ENCODE assay signal across 19 cellular contexts in genomic region chr5:140545606-140546005, GRCh38. TPM values are rescaled to one million over a fixed set of nuclear protein-coding genes. Genes with fewer than 3 reads are reported as not detected.
DNase-seq lines count a peak whose midpoint lies in the region; ATAC-seq, FAIRE-seq and TF ChIP-seq lines count a peak whose summit lies in the region.
"Had no signal": no experiment of that assay in that cellular context is flagged by ENCODE, and none has a peak within 500 bp of the region (broad histone marks: within the 10 kb centered on the region; RNA-seq: fewer than 3 reads in every experiment).

No MANE protein-coding gene starts in this region.

- no peak overlapping the region for H3K27ac Mint-ChIP-seq in activated CD4-positive, alpha-beta T cell treated with anti-CD3 and anti-CD28 coated beads, Interleukin-2, amount 10 ng/mL, durations not matched to agents 24 days and 14 days
- H3K27ac Mint-ChIP-seq in GM23338: no peak overlapping the region
- H3K27ac Mint-ChIP-seq in stimulated activated naive CD8-positive, alpha-beta T cell treated with anti-CD3 and anti-CD28 coated beads, Interleukin-15, amount 100 ng/mL, for 72 hours: no peak overlapping the region

- in situ Hi-C loops in K562 (cut with MboI): no loop called here
- in situ Hi-C loops in gastrocnemius medialis (cut with MboI; ENCODE audit: low sequenced_read_pairs in 4 of 4): loop anchor here in 2 of 4 donors (10.0 kb wide), 1 partner anchor 99 kb away; the partner anchor contains the start of genes IK (in 2 of the 2) and NDUFA2 (in 2 of the 2)

- ATAC-seq in GM23338 (no peak), K562 (no peak), gastrocnemius medialis (no peak)
- ATAC-seq in stimulated activated naive CD8-positive, alpha-beta T cell treated with anti-CD3 and anti-CD28 coated beads, Interleukin-15, amount 100 ng/mL, for 72 hours: no peak

- CTCF ChIA-PET in K562 (lab: Yijun Ruan, JAX; ENCODE audit: low intra/inter-chr PET ratio): no interaction called here

- peak; percentile 43 for DNase-seq in activated CD4-positive, alpha-beta T cell treated with anti-CD3 and anti-CD28 coated beads, Interleukin-2, amount 10 ng/mL, durations not matched to agents 24 days and 14 days
- DNase-seq in activated CD4-positive, alpha-beta T cell treated with anti-CD3 and anti-CD28 coated beads for 4 hours: no peak
- DNase-seq in GM23338 (ENCODE audit: low spot score) (no peak), K562 (ENCODE audit: extremely low read depth in 1 of 4, low spot score in 3 of 4) (no peak), gastrocnemius medialis (no peak), OCI-M2 (lab: John Stamatoyannopoulos, UW; ENCODE audit: unreplicated experiment) (no peak), MG63 (no peak)
- DNase-seq in stimulated activated naive CD8-positive, alpha-beta T cell treated with anti-CD3 and anti-CD28 coated beads, Interleukin-15, amount 100 ng/mL, for 72 hours: no peak
- DNase-seq: 8988T, DMS79, Karpas-422, NCI-H1417, NCI-H1930, NCI-H2171, NCI-H774 had no signal

- TF ChIP-seq EP300 in K562 (IDR thresholded peaks at IDR 0.05; ENCODE audit: low read length): no peak

- no peaks in the 10 kb centered on the region for H3K27me3 Mint-ChIP-seq in activated CD4-positive, alpha-beta T cell treated with anti-CD3 and anti-CD28 coated beads, Interleukin-2, amount 10 ng/mL, durations not matched to agents 24 days and 14 days
- peaks cover 17% of the 10 kb centered on the region for H3K27me3 Mint-ChIP-seq in GM23338 (ENCODE audit: insufficient read depth, low read depth, poor library complexity)
- H3K27me3 Mint-ChIP-seq in stimulated activated naive CD8-positive, alpha-beta T cell treated with anti-CD3 and anti-CD28 coated beads, Interleukin-15, amount 100 ng/mL, for 72 hours: no peaks in the 10 kb centered on the region

- peaks cover 26% of the 10 kb centered on the region for H3K4me1 ChIP-seq in GM23338 (ENCODE audit: insufficient read depth)
- H3K4me1 ChIP-seq in K562 (replicated peaks in 1 of 2; ENCODE audit: control insufficient read depth in 2 of 2, insufficient read depth in 2 of 2, low read length in 2 of 2): peaks cover 34 to 35% of the 10 kb centered on the region in 2 experiments
- peaks cover 37 to 45% of the 10 kb centered on the region in 2 donors for H3K4me1 ChIP-seq in gastrocnemius medialis

- peaks cover 17% of the 10 kb centered on the region for H3F3A ChIP-seq in GM23338 (replicated peaks; ENCODE audit: low read depth)

- no peak for TF ChIP-seq CTCF in GM23338 (conservative IDR thresholded peaks at IDR 0.05; ENCODE audit: low read depth in 2 of 2)
- TF ChIP-seq CTCF in K562 (IDR thresholded peaks at IDR 0.05 in 2 of 3, conservative IDR thresholded peaks at IDR 0.05 in 1 of 3; ENCODE audit: insufficient read depth in 2 of 3, low read depth in 1 of 3, low read length in 3 of 3): no peak
- no peak for TF ChIP-seq CTCF in gastrocnemius medialis (IDR thresholded peaks at IDR 0.05 in 4 of 5, conservative IDR thresholded peaks at IDR 0.05 in 1 of 5)

- H3K9me3 ChIP-seq in K562 (replicated peaks; ENCODE audit: control insufficient read depth, insufficient read depth, low read depth, low read length) (no peaks in the 10 kb centered on the region), gastrocnemius medialis (no peaks in the 10 kb centered on the region), MG63 (no peaks in the 10 kb centered on the region)
- H3K9me3 ChIP-seq: BLaER1 treated with 17β-estradiol and CSF1 and Interleukin-3, amounts not matched to agents 10 nM and 100 nM had no signal

- no peaks in the 10 kb centered on the region for H3K9me3 Mint-ChIP-seq in activated CD4-positive, alpha-beta T cell treated with anti-CD3 and anti-CD28 coated beads, Interleukin-2, amount 10 ng/mL, durations not matched to agents 24 days and 14 days
- no peaks in the 10 kb centered on the region for H3K9me3 Mint-ChIP-seq in GM23338
- no peaks in the 10 kb centered on the region for H3K9me3 Mint-ChIP-seq in stimulated activated naive CD8-positive, alpha-beta T cell treated with anti-CD3 and anti-CD28 coated beads, Interleukin-15, amount 100 ng/mL, for 72 hours

- no TSS peak for BruUV-seq in K562 (replicated peaks; lab: Mats Ljungman, UMichigan)

- peaks cover 2% of the 10 kb centered on the region for H4K20me1 ChIP-seq in GM23338 (replicated peaks; ENCODE audit: insufficient read depth)
- H4K20me1 ChIP-seq in K562 (replicated peaks; ENCODE audit: control insufficient read depth, insufficient read depth, low read length): peaks cover 14% of the 10 kb centered on the region; the same call in 1 of the 2 replicates

- H3K9me2 ChIP-seq in GM23338 (ENCODE audit: insufficient read depth): no peaks in the 10 kb centered on the region

- H3K27ac ChIP-seq in GM23338 (ENCODE audit: low read depth) (peak overlapping the region; percentile 92; the same call in 1 of the 2 replicates), K562 (ENCODE audit: extremely low read depth, low read depth, low read length) (no peak overlapping the region), gastrocnemius medialis (peak overlapping the region in 3 of 4 donors; percentile 92 to 100 (median 99))

- H3K4me1 Mint-ChIP-seq in activated CD4-positive, alpha-beta T cell treated with anti-CD3 and anti-CD28 coated beads, Interleukin-2, amount 10 ng/mL, durations not matched to agents 24 days and 14 days: peaks cover 19% of the 10 kb centered on the region
- H3K4me1 Mint-ChIP-seq in GM23338: peaks cover 24% of the 10 kb centered on the region
- H3K4me1 Mint-ChIP-seq in stimulated activated naive CD8-positive, alpha-beta T cell treated with anti-CD3 and anti-CD28 coated beads, Interleukin-15, amount 100 ng/mL, for 72 hours: peaks cover 40% of the 10 kb centered on the region

- H3K36me3 ChIP-seq in GM23338 (ENCODE audit: insufficient read depth) (peaks cover 29% of the 10 kb centered on the region), K562 (ENCODE audit: control insufficient read depth, insufficient read depth, low read length) (peaks cover 63% of the 10 kb centered on the region), gastrocnemius medialis (peaks cover 0 to 39% of the 10 kb centered on the region in 2 donors), MG63 (peaks cover 54% of the 10 kb centered on the region)

- POLR2A ChIA-PET in K562 (lab: Yijun Ruan, JAX): interaction anchor here (0.8 to 5.3 kb wide), 7 partner anchors 9 to 173 kb away, joined by 3 to 46 read pairs (median 4); partner anchors contain the start of genes APBB3, IK, NDUFA2 and SLC35A4

- WGBS in K562 (ENCODE audit: insufficient coverage, low coverage, missing lambda C conversion rate): 96% methylated on average over 5 of the region's 10 CpGs

- peaks cover 57% of the 10 kb centered on the region for H3K36me3 Mint-ChIP-seq in activated CD4-positive, alpha-beta T cell treated with anti-CD3 and anti-CD28 coated beads, Interleukin-2, amount 10 ng/mL, durations not matched to agents 24 days and 14 days (ENCODE audit: low read depth)
- peaks cover 55% of the 10 kb centered on the region for H3K36me3 Mint-ChIP-seq in GM23338 (ENCODE audit: low read depth)

- H3K4me3 ChIP-seq in GM23338 (no peak overlapping the region), K562 (no peak overlapping the region), gastrocnemius medialis (no peak overlapping the region), MG63 (no peak overlapping the region)
- H3K4me3 ChIP-seq: BLaER1 treated with 17β-estradiol and CSF1 and Interleukin-3, amounts not matched to agents 10 nM and 100 nM had no signal

- H3K9me1 ChIP-seq in K562 (ENCODE audit: control insufficient read depth, insufficient read depth, low read length): peaks cover 5% of the 10 kb centered on the region

- intact Hi-C loops in activated CD4-positive, alpha-beta T cell treated with anti-CD3 and anti-CD28 coated beads, Interleukin-2, amount 10 ng/mL, durations not matched to agents 24 days and 14 days (cut with micrococcal nuclease): no loop called here
- intact Hi-C loops in K562 (cut with micrococcal nuclease): loop anchor here (5.0 kb wide), 1 partner anchor 173 kb away; no protein-coding TSS in a partner anchor
- intact Hi-C loops in gastrocnemius medialis (cut with DNase I; ENCODE audit: low total_unique reads): loop anchor here (2.0 to 5.0 kb wide), 3 partner anchors 93 to 157 kb away; partner anchors contain the start of genes ANKHD1, TMCO6 and ZMAT2

- H3K9ac ChIP-seq in K562 (ENCODE audit: insufficient read depth in 1 of 2, low read depth in 2 of 2, low read length in 2 of 2): no peak overlapping the region

- no peak overlapping the region for H2AFZ ChIP-seq in GM23338
- no peak overlapping the region for H2AFZ ChIP-seq in K562 (ENCODE audit: low read depth, low read length)

- no peak for TF ChIP-seq POLR2A in K562 (conservative IDR thresholded peaks at IDR 0.05)
- TF ChIP-seq POLR2A in gastrocnemius medialis (IDR thresholded peaks at IDR 0.05): no peak

- FAIRE-seq in K562 (lab: Jason Lieb, UNC): no peak
- FAIRE-seq: G401.6, GM12891 had no signal

- H3K4me3 Mint-ChIP-seq in activated CD4-positive, alpha-beta T cell treated with anti-CD3 and anti-CD28 coated beads, Interleukin-2, amount 10 ng/mL, durations not matched to agents 24 days and 14 days: no peak overlapping the region
- H3K4me3 Mint-ChIP-seq in GM23338: no peak overlapping the region
- no peak overlapping the region for H3K4me3 Mint-ChIP-seq in stimulated activated naive CD8-positive, alpha-beta T cell treated with anti-CD3 and anti-CD28 coated beads, Interleukin-15, amount 100 ng/mL, for 72 hours

- H3K27me3 ChIP-seq in GM23338 (ENCODE audit: insufficient read depth) (no peaks in the 10 kb centered on the region), K562 (ENCODE audit: control insufficient read depth in 2 of 2, insufficient read depth in 2 of 2, low read length in 2 of 2) (no peaks in the 10 kb centered on the region; a peak in 1 of 5 replicates), gastrocnemius medialis (no peaks in the 10 kb centered on the region), MG63 (no peaks in the 10 kb centered on the region)
- H3K27me3 ChIP-seq: BLaER1 treated with 17β-estradiol and CSF1 and Interleukin-3, amounts not matched to agents 10 nM and 100 nM had no signal

- H3K79me2 ChIP-seq in GM23338 (replicated peaks; ENCODE audit: insufficient read depth) (no peaks in the 10 kb centered on the region), K562 (ENCODE audit: control insufficient read depth, insufficient read depth, low read length) (peaks cover 2% of the 10 kb centered on the region; the same call in 1 of the 3 replicates)

- no peak for TF ChIP-seq RAD21 in K562 (CRISPR knock-in tag; conservative IDR thresholded peaks at IDR 0.05 in 1 of 2, IDR thresholded peaks at IDR 0.05 in 1 of 2)

- H3K4me2 ChIP-seq in GM23338 (no peak overlapping the region), K562 (ENCODE audit: insufficient read depth, low read length) (no peak overlapping the region)

RNA-seq across cellular contexts. Expression of gene EIF4EBP3, which starts 1.9 kb away (rescaled TPM):
- total RNA-seq in activated CD4-positive, alpha-beta T cell treated with anti-CD3 and anti-CD28 coated beads, Interleukin-2, amount 10 ng/mL, durations not matched to agents 24 days and 14 days: 13.8 and 13.9 TPM in 2 replicates
- total RNA-seq in GM23338 (2014; rRNA removed; shearing (Covaris generic)): 2.4 TPM in 1 of 2 replicates, not detected in the other
- polyA plus RNA-seq in GM23338 (2016; fragmentation: Nextera tagmentation; extraction: Ambion mirVana) (20.2 and 21.5 TPM in 2 replicates), K562 (2011; rRNA removed) (3.1 and 4.7 TPM in 2 replicates), K562 (2014; fragmentation: Illumina TruSeq; extraction: Trizol) (3.1 and 4.1 TPM in 2 replicates), K562 (2014; fragmentation: Nextera tagmentation; extraction: Ambion mirVana) (1 to 10 TPM; 5.0 to 7.5 TPM), K562 (2014; rRNA removed) (3.4 and 4.0 TPM in 2 replicates)
- total RNA-seq in K562 (2011; cell fraction: chromatin; rRNA removed; ENCODE audit: low replicate concordance): 4.1 TPM in 1 of 2 replicates, not detected in the other
- 3.3 TPM in 1 of 2 replicates, not detected in the other for total RNA-seq in K562 (2011; cell fraction: nucleolus; rRNA removed)
- 3.9 TPM in 1 of 2 replicates, not detected in the other for total RNA-seq in K562 (2011; cell fraction: nucleoplasm; rRNA removed)
- total RNA-seq in K562 (2014; rRNA removed) (1.3 and 2.3 TPM in 2 replicates), K562 (2014; rRNA removed; fragmentation: Illumina TruSeq; extraction: Trizol) (2.5 and 3.8 TPM in 2 replicates), K562 (2015; rRNA removed; fragmentation: Illumina TruSeq; extraction: Trizol) (0.72 and 1.3 TPM in 2 replicates), K562 (2021) (5.7 and 7.7 TPM in 2 replicates), gastrocnemius medialis (100 to 1,000 TPM in 1 of 4 donors, 10 to 100 TPM in 3; 38.6 to 118 (median 51.8) TPM)
- 3.2 and 5.0 TPM in 2 replicates for polyA plus RNA-seq in K562 (2011; cell fraction: cytosol; rRNA removed)
- polyA plus RNA-seq in K562 (2011; cell fraction: nucleus; rRNA removed): 3.0 and 4.1 TPM in 2 replicates
- polyA plus RNA-seq in K562 (2012): 5.0 and 8.7 TPM in 2 replicates
- polyA minus RNA-seq in K562 (2011; rRNA and poly(A)+ RNA removed): 0.56 and 3.0 TPM in 2 replicates
- not detected in 2 replicates for polyA minus RNA-seq in K562 (2011; cell fraction: cytosol; rRNA and poly(A)+ RNA removed)
- 0.67 and 0.89 TPM in 2 replicates for polyA minus RNA-seq in K562 (2011; cell fraction: nucleus; rRNA and poly(A)+ RNA removed)
- 4.0 and 4.5 TPM in 2 replicates for total RNA-seq in MG63 (2014; rRNA removed; shearing (Covaris generic); ENCODE audit: low replicate concordance)
- total RNA-seq: RPMI7951 had no signal

RNA-seq across cellular contexts. Expression of gene SRA1, which starts 11.7 kb away (rescaled TPM):
- 53.8 and 54.9 TPM in 2 replicates for total RNA-seq in activated CD4-positive, alpha-beta T cell treated with anti-CD3 and anti-CD28 coated beads, Interleukin-2, amount 10 ng/mL, durations not matched to agents 24 days and 14 days
- total RNA-seq in GM23338 (2014; rRNA removed; shearing (Covaris generic)): 29.7 and 38.4 TPM in 2 replicates
- 67.2 and 74.7 TPM in 2 replicates for polyA plus RNA-seq in GM23338 (2016; fragmentation: Nextera tagmentation; extraction: Ambion mirVana)
- total RNA-seq in K562 (2011; cell fraction: chromatin; rRNA removed; ENCODE audit: low replicate concordance): 44.2 and 57.1 TPM in 2 replicates
- 30.1 and 33.9 TPM in 2 replicates for total RNA-seq in K562 (2011; cell fraction: nucleolus; rRNA removed)
- 35.3 and 37.7 TPM in 2 replicates for total RNA-seq in K562 (2011; cell fraction: nucleoplasm; rRNA removed)
- total RNA-seq in K562 (2014; rRNA removed): 45.0 and 58.1 TPM in 2 replicates
- 31.6 and 31.8 TPM in 2 replicates for total RNA-seq in K562 (2014; rRNA removed; fragmentation: Illumina TruSeq; extraction: Trizol)
- 30.5 and 35.2 TPM in 2 replicates for total RNA-seq in K562 (2015; rRNA removed; fragmentation: Illumina TruSeq; extraction: Trizol)
- 45.8 and 47.4 TPM in 2 replicates for total RNA-seq in K562 (2021)
- polyA plus RNA-seq in K562 (2011; rRNA removed): 38.8 and 41.3 TPM in 2 replicates
- polyA plus RNA-seq in K562 (2011; cell fraction: cytosol; rRNA removed): 33.4 and 34.1 TPM in 2 replicates
- 40.8 and 53.9 TPM in 2 replicates for polyA plus RNA-seq in K562 (2011; cell fraction: nucleus; rRNA removed)
- 36.1 and 39.8 TPM in 2 replicates for polyA plus RNA-seq in K562 (2012)
- 43.6 and 49.5 TPM in 2 replicates for polyA plus RNA-seq in K562 (2014; fragmentation: Illumina TruSeq; extraction: Trizol)
- 10 to 100 TPM; 24.1 to 33.6 TPM for polyA plus RNA-seq in K562 (2014; fragmentation: Nextera tagmentation; extraction: Ambion mirVana)
- 44.4 and 50.8 TPM in 2 replicates for polyA plus RNA-seq in K562 (2014; rRNA removed)
- 19.8 and 24.2 TPM in 2 replicates for polyA minus RNA-seq in K562 (2011; rRNA and poly(A)+ RNA removed)
- polyA minus RNA-seq in K562 (2011; cell fraction: cytosol; rRNA and poly(A)+ RNA removed): 17.1 and 24.6 TPM in 2 replicates
- polyA minus RNA-seq in K562 (2011; cell fraction: nucleus; rRNA and poly(A)+ RNA removed): 13.3 and 20.3 TPM in 2 replicates
- total RNA-seq in gastrocnemius medialis: 10 to 100 TPM; 34.1 to 67.3 (median 40.6) TPM
- total RNA-seq in MG63 (2014; rRNA removed; shearing (Covaris generic); ENCODE audit: low replicate concordance): 62.1 and 92.9 TPM in 2 replicates

RNA-seq across cellular contexts. Expression of gene APBB3, which starts 18.8 kb away (rescaled TPM):
- 16.5 and 17.8 TPM in 2 replicates for total RNA-seq in activated CD4-positive, alpha-beta T cell treated with anti-CD3 and anti-CD28 coated beads, Interleukin-2, amount 10 ng/mL, durations not matched to agents 24 days and 14 days
- total RNA-seq in GM23338 (2014; rRNA removed; shearing (Covaris generic)): 10.2 and 15.4 TPM in 2 replicates
- polyA plus RNA-seq in GM23338 (2016; fragmentation: Nextera tagmentation; extraction: Ambion mirVana): 7.7 and 9.0 TPM in 2 replicates
- total RNA-seq in K562 (2011; cell fraction: chromatin; rRNA removed; ENCODE audit: low replicate concordance): 125 and 232 TPM in 2 replicates
- 136 and 142 TPM in 2 replicates for total RNA-seq in K562 (2011; cell fraction: nucleolus; rRNA removed)
- 117 and 134 TPM in 2 replicates for total RNA-seq in K562 (2011; cell fraction: nucleoplasm; rRNA removed)
- 9.9 and 12.1 TPM in 2 replicates for total RNA-seq in K562 (2014; rRNA removed)
- total RNA-seq in K562 (2014; rRNA removed; fragmentation: Illumina TruSeq; extraction: Trizol): 5.4 and 6.4 TPM in 2 replicates
- 5.7 and 6.0 TPM in 2 replicates for total RNA-seq in K562 (2015; rRNA removed; fragmentation: Illumina TruSeq; extraction: Trizol)
- 14.3 and 18.7 TPM in 2 replicates for total RNA-seq in K562 (2021)
- 20.5 and 40.7 TPM in 2 replicates for polyA plus RNA-seq in K562 (2011; rRNA removed)
- polyA plus RNA-seq in K562 (2011; cell fraction: cytosol; rRNA removed): 17.1 and 26.5 TPM in 2 replicates
- 270 and 329 TPM in 2 replicates for polyA plus RNA-seq in K562 (2011; cell fraction: nucleus; rRNA removed)
- polyA plus RNA-seq in K562 (2012): 13.3 and 31.2 TPM in 2 replicates
- polyA plus RNA-seq in K562 (2014; fragmentation: Illumina TruSeq; extraction: Trizol): 9.5 TPM in 2 replicates
- polyA plus RNA-seq in K562 (2014; fragmentation: Nextera tagmentation; extraction: Ambion mirVana): under 1 TPM; 0.17 to 0.67 TPM
- polyA plus RNA-seq in K562 (2014; rRNA removed): 24.3 and 25.8 TPM in 2 replicates
- polyA minus RNA-seq in K562 (2011; rRNA and poly(A)+ RNA removed): 14.5 and 17.3 TPM in 2 replicates
- 4.3 and 8.7 TPM in 2 replicates for polyA minus RNA-seq in K562 (2011; cell fraction: cytosol; rRNA and poly(A)+ RNA removed)
- polyA minus RNA-seq in K562 (2011; cell fraction: nucleus; rRNA and poly(A)+ RNA removed): 44.6 and 58.9 TPM in 2 replicates
- 10 to 100 TPM in 2 of 4 donors, 1 to 10 TPM in 2; 4.1 to 12.5 (median 9.0) TPM for total RNA-seq in gastrocnemius medialis
- 7.2 and 12.5 TPM in 2 replicates for total RNA-seq in MG63 (2014; rRNA removed; shearing (Covaris generic); ENCODE audit: low replicate concordance)

RNA-seq across cellular contexts. Expression of gene SLC35A4, which starts 19.0 kb away (rescaled TPM):
- 105 and 106 TPM in 2 replicates for total RNA-seq in activated CD4-positive, alpha-beta T cell treated with anti-CD3 and anti-CD28 coated beads, Interleukin-2, amount 10 ng/mL, durations not matched to agents 24 days and 14 days
- 34.4 and 39.1 TPM in 2 replicates for total RNA-seq in GM23338 (2014; rRNA removed; shearing (Covaris generic))
- polyA plus RNA-seq in GM23338 (2016; fragmentation: Nextera tagmentation; extraction: Ambion mirVana): 17.7 and 19.0 TPM in 2 replicates
- total RNA-seq in K562 (2011; cell fraction: chromatin; rRNA removed; ENCODE audit: low replicate concordance): 37.3 and 95.2 TPM in 2 replicates
- 37.6 and 42.7 TPM in 2 replicates for total RNA-seq in K562 (2011; cell fraction: nucleolus; rRNA removed)
- 57.9 and 59.2 TPM in 2 replicates for total RNA-seq in K562 (2011; cell fraction: nucleoplasm; rRNA removed)
- 21.8 and 37.3 TPM in 2 replicates for total RNA-seq in K562 (2014; rRNA removed)
- 23.8 and 26.1 TPM in 2 replicates for total RNA-seq in K562 (2014; rRNA removed; fragmentation: Illumina TruSeq; extraction: Trizol)
- total RNA-seq in K562 (2015; rRNA removed; fragmentation: Illumina TruSeq; extraction: Trizol): 23.9 and 24.8 TPM in 2 replicates
- 115 and 125 TPM in 2 replicates for total RNA-seq in K562 (2021)
- 110 and 134 TPM in 2 replicates for polyA plus RNA-seq in K562 (2011; rRNA removed)
- polyA plus RNA-seq in K562 (2011; cell fraction: cytosol; rRNA removed): 159 and 169 TPM in 2 replicates
- polyA plus RNA-seq in K562 (2011; cell fraction: nucleus; rRNA removed): 65.9 and 94.9 TPM in 2 replicates
- polyA plus RNA-seq in K562 (2012): 118 and 226 TPM in 2 replicates
- polyA plus RNA-seq in K562 (2014; fragmentation: Illumina TruSeq; extraction: Trizol): 141 and 171 TPM in 2 replicates
- polyA plus RNA-seq in K562 (2014; fragmentation: Nextera tagmentation; extraction: Ambion mirVana): 10 to 100 TPM; 30.0 to 42.5 TPM
- polyA plus RNA-seq in K562 (2014; rRNA removed): 62.2 and 69.6 TPM in 2 replicates
- 78.8 and 99.8 TPM in 2 replicates for polyA minus RNA-seq in K562 (2011; rRNA and poly(A)+ RNA removed)
- 34.6 and 53.7 TPM in 2 replicates for polyA minus RNA-seq in K562 (2011; cell fraction: cytosol; rRNA and poly(A)+ RNA removed)
- 18.6 and 24.8 TPM in 2 replicates for polyA minus RNA-seq in K562 (2011; cell fraction: nucleus; rRNA and poly(A)+ RNA removed)
- total RNA-seq in gastrocnemius medialis: 100 to 1,000 TPM in 2 of 4 donors, 10 to 100 TPM in 2; 71.7 to 152 (median 114) TPM
- 21.7 and 24.8 TPM in 2 replicates for total RNA-seq in MG63 (2014; rRNA removed; shearing (Covaris generic); ENCODE audit: low replicate concordance)
